ENCODE assay signal across 13 cellular contexts in genomic region chrX:1807301-1807731, GRCh38.
A peak's percentile ranks its signal among the peaks of the same experiment; 100 is the strongest.
DNase-seq lines count a peak whose midpoint lies in the region; ATAC-seq and TF ChIP-seq lines count a peak whose summit lies in the region.
"Had no signal": no experiment of that assay in that cellular context is flagged by ENCODE, and none has a peak within 500 bp of the region (broad histone marks: within the 10 kb centered on the region; RNA-seq: fewer than 3 reads in every experiment).

No MANE protein-coding gene starts in this region.

- no peaks in the 10 kb centered on the region for H3K36me3 ChIP-seq in H7 (replicated peaks; ENCODE audit: control insufficient read depth, insufficient read depth, low read length)
- no peaks in the 10 kb centered on the region for H3K36me3 ChIP-seq in Karpas-422 (ENCODE audit: insufficient read depth, low read length)
- H3K36me3 ChIP-seq: right atrium auricular region had no signal

- no peak for TF ChIP-seq CTCF in fibroblast of mammary gland (conservative IDR thresholded peaks at IDR 0.05; ENCODE audit: control insufficient read depth, insufficient read depth, low read depth, low read length)

- no peaks in the 10 kb centered on the region for H3K4me1 ChIP-seq in Karpas-422 (ENCODE audit: low read length)
- H3K4me1 ChIP-seq: right atrium auricular region had no signal

- H3K4me3 ChIP-seq in H7 (ENCODE audit: insufficient read depth, low read depth, low read length) (no peak overlapping the region), fibroblast of mammary gland (ENCODE audit: control insufficient read depth, low read depth, low read length) (no peak overlapping the region), Karpas-422 (ENCODE audit: low read length) (no peak overlapping the region)
- H3K4me3 ChIP-seq: lung, right atrium auricular region had no signal

- DNase-seq in H7 (peak; percentile 51), NCI-H82 treated with DMSO at 0.1 percent for 48 hours (lab: John Stamatoyannopoulos, UW; ENCODE audit: unreplicated experiment) (peak; percentile 26), fibroblast of mammary gland (ENCODE audit: low read depth) (peak; percentile 21), pons (ENCODE audit: low spot score) (peak; percentile 6), NCI-H2107 (lab: John Stamatoyannopoulos, UW) (no peak), Karpas-422 (no peak)
- DNase-seq: erythroblast, HCEC 1CT, T-cell had no signal

- H3K79me2 ChIP-seq in Karpas-422 (ENCODE audit: low read length) = no peaks in the 10 kb centered on the region

- no peaks in the 10 kb centered on the region for H4K20me1 ChIP-seq in Karpas-422 (ENCODE audit: insufficient read depth, low read depth, low read length)

- no peak overlapping the region for H3K27ac ChIP-seq in Karpas-422 (ENCODE audit: low read length)
- H3K27ac ChIP-seq: right atrium auricular region had no signal

- H3K27me3 ChIP-seq in H7 (ENCODE audit: control insufficient read depth, insufficient read depth, low read length) = no peaks in the 10 kb centered on the region
- H3K27me3 ChIP-seq in Karpas-422 (ENCODE audit: low read length) = no peaks in the 10 kb centered on the region
- H3K27me3 ChIP-seq: right atrium auricular region had no signal

- no peak overlapping the region for H3K9ac ChIP-seq in Karpas-422 (ENCODE audit: low read length)

- no peak overlapping the region for H2AFZ ChIP-seq in Karpas-422 (ENCODE audit: low read length)

- ATAC-seq in HG03432 (IDR thresholded peaks at IDR 0.05; ENCODE audit: unreplicated experiment) = no peak
- no peak for ATAC-seq in GM21381 (IDR thresholded peaks at IDR 0.05; ENCODE audit: unreplicated experiment)
- ATAC-seq: T-cell had no signal

- H3K9me2 ChIP-seq in Karpas-422 (replicated peaks; ENCODE audit: insufficient read depth, low read length) = no peaks in the 10 kb centered on the region

- H3K9me3 ChIP-seq in Karpas-422 (ENCODE audit: low read length) = no peaks in the 10 kb centered on the region
- H3K9me3 ChIP-seq: right atrium auricular region had no signal

- no peak overlapping the region for H3K4me2 ChIP-seq in Karpas-422 (ENCODE audit: low read depth, low read length, poor library complexity, severe bottlenecking)

Comparison
In these comparisons a context has a peak if more than half of its experiments do, and no peak if none do; other contexts are left out.
1. DNase-seq: peak in H7 (single experiment), NCI-H82 treated with DMSO at 0.1 percent for 48 hours (single experiment), fibroblast of mammary gland (single experiment) and pons (single experiment); none in NCI-H2107 (single experiment) and Karpas-422 (single experiment).